ENCODE assay signal across 31 cellular contexts in genomic region chr19:28444371-28444770, GRCh38.
"Had no signal": no experiment of that assay in that cellular context is flagged by ENCODE, and none has a peak within 500 bp of the region (broad histone marks: within the 10 kb centered on the region; RNA-seq: fewer than 3 reads in every experiment).

No MANE protein-coding gene starts in this region.

- H3K36me3 Mint-ChIP-seq: memory B cell; stimulated activated naive B cell treated with anti-CD40 and anti-IgM and Interleukin-4, amounts not matched to agents 10 μg/mL and 1 μg/mL and 100 μg/mL, for 72 hours had no signal

- H3K4me1 Mint-ChIP-seq: activated CD4-positive, alpha-beta T cell treated with anti-CD3 and anti-CD28 coated beads for 36 hours; central memory CD8-positive, alpha-beta T cell; memory B cell had no signal

- FAIRE-seq: bronchial epithelial cell, keratinocyte had no signal

- ATAC-seq: activated CD4-positive, alpha-beta T cell treated with anti-CD3 and anti-CD28 coated beads for 36 hours; activated naive CD4-positive, alpha-beta T cell treated with anti-CD3 and anti-CD28 coated beads, Interleukin-2, amount 50 U/mL, for 72 hours; activated T-cell treated with anti-CD3 and anti-CD28 coated beads, Interleukin-2, amount 50 U/mL, for 72 hours; gastroesophageal sphincter; left cardiac atrium; naive thymus-derived CD4-positive, alpha-beta T cell; stimulated activated naive B cell treated with anti-CD40 and anti-IgM and Interleukin-4, amounts not matched to agents 10 μg/mL and 1 μg/mL and 100 μg/mL, for 72 hours; upper lobe of right lung had no signal

- H3K27ac Mint-ChIP-seq: activated CD4-positive, alpha-beta T cell treated with anti-CD3 and anti-CD28 coated beads for 36 hours; activated naive CD4-positive, alpha-beta T cell treated with anti-CD3 and anti-CD28 coated beads, Interleukin-2, amount 50 U/mL, for 72 hours; activated T-cell treated with anti-CD3 and anti-CD28 coated beads, Interleukin-2, amount 50 U/mL, for 72 hours; memory B cell; stimulated activated naive B cell treated with anti-CD40 and anti-IgM and Interleukin-4, amounts not matched to agents 10 μg/mL and 1 μg/mL and 100 μg/mL, for 72 hours; T-helper 2 cell treated with Interferon-gamma antibody and Interleukin-4, amounts not matched to agents 5 μg/mL and 100 μg/mL, for 36 hours had no signal

- H2AFZ ChIP-seq: hepatocyte had no signal

- H3K79me2 ChIP-seq: hepatocyte had no signal

- H3K27me3 Mint-ChIP-seq: activated CD4-positive, alpha-beta T cell treated with anti-CD3 and anti-CD28 coated beads for 36 hours; central memory CD8-positive, alpha-beta T cell; memory B cell; naive thymus-derived CD4-positive, alpha-beta T cell; stimulated activated naive B cell treated with anti-CD40 and anti-IgM and Interleukin-4, amounts not matched to agents 10 μg/mL and 1 μg/mL and 100 μg/mL, for 72 hours had no signal

- H3K27me3 ChIP-seq: colonic mucosa, dorsolateral prefrontal cortex, hepatocyte, right atrium auricular region, stomach, thyroid gland, upper lobe of right lung had no signal

- DNase-seq: activated CD4-positive, alpha-beta T cell treated with anti-CD3 and anti-CD28 coated beads for 36 hours; activated CD4-positive, CD25-positive, alpha-beta regulatory T cell; activated naive CD4-positive, alpha-beta T cell; activated T-cell treated with anti-CD3 and anti-CD28 coated beads for 4 hours; activated T-cell treated with anti-CD3 and anti-CD28 coated beads, Interleukin-2, amount 50 U/mL, for 72 hours; colonic mucosa; effector memory CD4-positive, alpha-beta T cell; erythroblast; left cardiac atrium; midbrain; naive thymus-derived CD4-positive, alpha-beta T cell; occipital lobe; stimulated activated CD4-positive, alpha-beta T cell treated with anti-CD3 and anti-CD28 coated beads, Interleukin-1b, Interleukin-23, amount 100 ng/mL, for 48 hours; stimulated activated CD4-positive, alpha-beta T cell treated with anti-CD3 and anti-CD28 coated beads, Interleukin-4, amount 100 ng/mL, for 4 hours; stimulated activated CD8-positive, alpha-beta memory T cell treated with anti-CD3 and anti-CD28 coated beads, Interleukin-4, amount 100 ng/mL, for 48 hours; stimulated activated naive B cell treated with anti-CD40 and anti-IgM and Interleukin-4, amounts not matched to agents 10 μg/mL and 1 μg/mL and 100 μg/mL, for 72 hours; stomach; thyroid gland; upper lobe of right lung had no signal

- H3K27ac ChIP-seq: colonic mucosa, gastroesophageal sphincter, hepatocyte, right atrium auricular region, stomach, thyroid gland, upper lobe of right lung had no signal

- H3K9me3 Mint-ChIP-seq: activated naive CD4-positive, alpha-beta T cell treated with anti-CD3 and anti-CD28 coated beads, Interleukin-2, amount 50 U/mL, for 72 hours; central memory CD8-positive, alpha-beta T cell; neural crest cell; T-helper 2 cell treated with Interferon-gamma antibody and Interleukin-4, amounts not matched to agents 5 μg/mL and 100 μg/mL, for 36 hours had no signal

- H3K9me3 ChIP-seq: colonic mucosa, gastroesophageal sphincter, right atrium auricular region, stomach, thyroid gland, upper lobe of right lung had no signal

- H3K4me1 ChIP-seq: colonic mucosa, gastroesophageal sphincter, right atrium auricular region, stomach, thyroid gland, upper lobe of right lung had no signal

- H3K36me3 ChIP-seq: colonic mucosa, gastroesophageal sphincter, right atrium auricular region, stomach, thyroid gland, upper lobe of right lung had no signal

- H3K4me3 ChIP-seq: colonic mucosa, dorsolateral prefrontal cortex, gastroesophageal sphincter, hepatocyte, right atrium auricular region, smooth muscle cell, stomach, thyroid gland, upper lobe of right lung had no signal

- H3K4me2 ChIP-seq: hepatocyte, smooth muscle cell had no signal

- H3K4me3 Mint-ChIP-seq: activated CD4-positive, alpha-beta T cell treated with anti-CD3 and anti-CD28 coated beads for 36 hours; activated T-cell treated with anti-CD3 and anti-CD28 coated beads, Interleukin-2, amount 50 U/mL, for 72 hours; central memory CD8-positive, alpha-beta T cell; memory B cell; naive thymus-derived CD4-positive, alpha-beta T cell; neural crest cell; stimulated activated naive B cell treated with anti-CD40 and anti-IgM and Interleukin-4, amounts not matched to agents 10 μg/mL and 1 μg/mL and 100 μg/mL, for 72 hours; T-helper 2 cell treated with Interferon-gamma antibody and Interleukin-4, amounts not matched to agents 5 μg/mL and 100 μg/mL, for 36 hours had no signal
